In genomic region chr3:128617557-128618397, GRCh38 we compare ENCODE assay signal across 8 cellular contexts. TPM values are rescaled to one million over a fixed set of nuclear protein-coding genes. Genes with fewer than 3 reads are reported as not detected.
DNase-seq lines count a peak whose midpoint lies in the region; ATAC-seq, FAIRE-seq and TF ChIP-seq lines count a peak whose summit lies in the region.

No MANE protein-coding gene starts in this region.

- peaks cover 36% of the 10 kb centered on the region for H3K4me1 ChIP-seq in DND-41 (ENCODE audit: insufficient read depth, low read length)

- H3K27ac ChIP-seq in DND-41 (ENCODE audit: low read length) (peak overlapping the region; percentile 84), KOPT-K1 (ENCODE audit: low read depth, low read length, poor library complexity, severe bottlenecking) (peak overlapping the region; percentile 75)

- DNase-seq in DND-41: peak; percentile 98
- DNase-seq in RCC 7860 (ENCODE audit: low spot score): peak; percentile 83
- DNase-seq in fibroblast of pulmonary artery (ENCODE audit: low read depth): peak; percentile 98
- DNase-seq in natural killer cell treated with Interleukin-12 subunit alpha and Interleukin-12 subunit beta and Interleukin-15 and Interleukin-18, amount 100 ng/mL, for 72 hours (ENCODE audit: low spot score): peak; percentile 98
- peak; percentile 99 for DNase-seq in stimulated activated naive CD8-positive, alpha-beta T cell treated with anti-CD3 and anti-CD28 coated beads, Interleukin-15, Interleukin-2, amounts not matched to agents 100 U/mL and 50 U/mL, for 24 hours

- H3K79me2 ChIP-seq in DND-41 (ENCODE audit: insufficient read depth, low read length): peaks cover 23% of the 10 kb centered on the region

- H3K4me2 ChIP-seq in DND-41 (ENCODE audit: insufficient read depth, low read length): peak overlapping the region; percentile 99

- H3K9ac ChIP-seq in DND-41 (ENCODE audit: low read depth, low read length): peak overlapping the region; percentile 81

- H3K9me3 ChIP-seq in DND-41 (ENCODE audit: insufficient read depth, low read length, severe bottlenecking): no peaks in the 10 kb centered on the region
- H3K9me3 ChIP-seq in KOPT-K1 (ENCODE audit: insufficient read depth, low read length, poor library complexity, severe bottlenecking): no peaks in the 10 kb centered on the region

- peaks cover 23% of the 10 kb centered on the region for H3K4me1 Mint-ChIP-seq in activated T-helper 17 cell treated with anti-CD3 and anti-CD28 coated beads, Interleukin-2, amount 50 U/mL, for 72 hours
- peaks cover 35 to 38% of the 10 kb centered on the region in 2 donors for H3K4me1 Mint-ChIP-seq in natural killer cell treated with Interleukin-12 subunit alpha and Interleukin-12 subunit beta and Interleukin-15 and Interleukin-18, amount 100 ng/mL, for 72 hours (ENCODE audit: low read depth in 2 of 2)

- H3K36me3 ChIP-seq in DND-41 (ENCODE audit: insufficient read depth, low read length) (peaks cover 45% of the 10 kb centered on the region), KOPT-K1 (ENCODE audit: insufficient read depth, low read length) (peaks cover 47% of the 10 kb centered on the region)

- ATAC-seq in DND-41 (ENCODE audit: insufficient read depth, low read depth): peak; percentile 93
- peak; percentile 86 for ATAC-seq in GM21737 (IDR thresholded peaks at IDR 0.05; ENCODE audit: unreplicated experiment)
- peak; percentile 81 for ATAC-seq in activated T-helper 17 cell treated with anti-CD3 and anti-CD28 coated beads, Interleukin-2, amount 50 U/mL, for 72 hours (replicated peaks)
- ATAC-seq in natural killer cell treated with Interleukin-12 subunit alpha and Interleukin-12 subunit beta and Interleukin-15 and Interleukin-18, amount 100 ng/mL, for 72 hours: peak; percentile 91 to 95
- peak; percentile 87 for ATAC-seq in stimulated activated naive CD8-positive, alpha-beta T cell treated with anti-CD3 and anti-CD28 coated beads, Interleukin-15, Interleukin-2, amounts not matched to agents 100 U/mL and 50 U/mL, for 24 hours

- peak overlapping the region; percentile 96 for H3K27ac Mint-ChIP-seq in activated T-helper 17 cell treated with anti-CD3 and anti-CD28 coated beads, Interleukin-2, amount 50 U/mL, for 72 hours
- peak overlapping the region; percentile 89 for H3K27ac Mint-ChIP-seq in natural killer cell treated with Interleukin-12 subunit alpha and Interleukin-12 subunit beta and Interleukin-15 and Interleukin-18, amount 100 ng/mL, for 72 hours

- peaks cover 6% of the 10 kb centered on the region; the same call in 1 of the 2 replicates for H4K20me1 ChIP-seq in DND-41 (ENCODE audit: insufficient read depth, low read length)

- H3K4me3 Mint-ChIP-seq in activated T-helper 17 cell treated with anti-CD3 and anti-CD28 coated beads, Interleukin-2, amount 50 U/mL, for 72 hours: peak overlapping the region; percentile 94
- H3K4me3 Mint-ChIP-seq in natural killer cell treated with Interleukin-12 subunit alpha and Interleukin-12 subunit beta and Interleukin-15 and Interleukin-18, amount 100 ng/mL, for 72 hours: peak overlapping the region; percentile 97

- TF ChIP-seq CTCF in DND-41 (IDR thresholded peaks at IDR 0.05; ENCODE audit: borderline replicate concordance, extremely low read depth, low read length, poor library complexity, severe bottlenecking) (peak; percentile 84), fibroblast of pulmonary artery (IDR thresholded peaks at IDR 0.05; ENCODE audit: low read length, missing control alignments) (peak; percentile 64)

- no peaks in the 10 kb centered on the region for H3K27me3 Mint-ChIP-seq in activated T-helper 17 cell treated with anti-CD3 and anti-CD28 coated beads, Interleukin-2, amount 50 U/mL, for 72 hours
- no peaks in the 10 kb centered on the region for H3K27me3 Mint-ChIP-seq in natural killer cell treated with Interleukin-12 subunit alpha and Interleukin-12 subunit beta and Interleukin-15 and Interleukin-18, amount 100 ng/mL, for 72 hours

- H3K4me3 ChIP-seq in DND-41 (ENCODE audit: low read depth in 1 of 2, low read length in 2 of 2) (peak overlapping the region; percentile 60 to 91), fibroblast of pulmonary artery (replicated peaks; ENCODE audit: low read depth, low read length) (peak overlapping the region; percentile 81)

- peak overlapping the region; percentile 90 for H2AFZ ChIP-seq in DND-41 (ENCODE audit: low read depth, low read length)

- no peaks in the 10 kb centered on the region for H3K27me3 ChIP-seq in DND-41 (ENCODE audit: insufficient read depth, low read length, poor library complexity)

- H3K36me3 Mint-ChIP-seq in activated T-helper 17 cell treated with anti-CD3 and anti-CD28 coated beads, Interleukin-2, amount 50 U/mL, for 72 hours (ENCODE audit: low read depth): peaks cover 54% of the 10 kb centered on the region
- peaks cover 23% of the 10 kb centered on the region for H3K36me3 Mint-ChIP-seq in natural killer cell treated with Interleukin-12 subunit alpha and Interleukin-12 subunit beta and Interleukin-15 and Interleukin-18, amount 100 ng/mL, for 72 hours

- peaks cover 4% of the 10 kb centered on the region for H3K9me3 Mint-ChIP-seq in activated T-helper 17 cell treated with anti-CD3 and anti-CD28 coated beads, Interleukin-2, amount 50 U/mL, for 72 hours
- no peaks in the 10 kb centered on the region for H3K9me3 Mint-ChIP-seq in natural killer cell treated with Interleukin-12 subunit alpha and Interleukin-12 subunit beta and Interleukin-15 and Interleukin-18, amount 100 ng/mL, for 72 hours

- FAIRE-seq in RCC 7860 (lab: Jason Lieb, UNC): no peak

RNA-seq across cellular contexts. Expression of gene RPN1, which starts 32.8 kb away (rescaled TPM):
- 100 to 1,000 TPM; 106 to 179 TPM for total RNA-seq in activated T-helper 17 cell treated with anti-CD3 and anti-CD28 coated beads, Interleukin-2, amount 50 U/mL, for 72 hours
- total RNA-seq in natural killer cell treated with Interleukin-12 subunit alpha and Interleukin-12 subunit beta and Interleukin-15 and Interleukin-18, amount 100 ng/mL, for 72 hours: 100 to 1,000 TPM; 179 to 205 TPM

Comparison
In these comparisons a context has a peak if more than half of its experiments do, and no peak if none do; other contexts are left out.
1. Peak in every context shown above with its lines: DNase-seq, ATAC-seq, H3K4me3 ChIP-seq and H3K27ac ChIP-seq.